ENCODE assay signal across 9 cellular contexts in the genomic region with DNA sequence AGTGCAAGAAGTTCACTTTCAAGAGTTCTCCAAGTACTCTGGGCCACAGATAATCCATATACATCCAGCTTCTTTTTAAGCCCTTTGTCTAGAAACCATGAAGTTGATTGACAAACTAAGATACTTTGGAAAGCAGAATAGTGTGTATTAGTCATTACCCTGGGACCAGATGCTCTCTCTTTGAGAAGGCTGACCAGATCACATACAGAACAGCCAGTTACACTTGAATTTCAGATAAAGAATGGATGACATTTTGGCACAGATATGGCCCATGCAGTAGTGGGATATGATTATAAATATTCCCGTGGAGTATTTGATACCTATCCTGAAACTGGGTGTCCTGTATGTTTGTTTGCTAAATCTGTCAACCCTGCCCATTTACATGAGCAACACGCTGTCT.
"Had no signal": no experiment of that assay in that cellular context is flagged by ENCODE, and none has a peak within 500 bp of the region (broad histone marks: within the 10 kb centered on the region; RNA-seq: fewer than 3 reads in every experiment).

No MANE protein-coding gene starts in this region.

- H3K4me3 ChIP-seq: GM23248, GM23338, HAP-1 had no signal

- ATAC-seq: GM23338, HCT116 had no signal

- H3K4me1 ChIP-seq: HAP-1 had no signal

- H3K27ac ChIP-seq: GM23248 had no signal

- H3K36me3 ChIP-seq: HAP-1 had no signal

- H3K9me3 ChIP-seq: HAP-1 had no signal

- DNase-seq: GM23248, GOT3, H7, H9, HCEC 1CT, HFFc6 had no signal
